In genomic region chr12:1791104-1791927, GRCh38 we compare ENCODE assay signal across 8 cellular contexts. TPM values are rescaled to one million over a fixed set of nuclear protein-coding genes. Genes with fewer than 3 reads are reported as not detected.
A peak's percentile ranks its signal among the peaks of the same experiment; 100 is the strongest.
DNase-seq lines count a peak whose midpoint lies in the region; ATAC-seq, FAIRE-seq and TF ChIP-seq lines count a peak whose summit lies in the region.

No MANE protein-coding gene starts in this region.

- H3K4me2 ChIP-seq in KMS-11 (no peak overlapping the region), trophoblast cell (ENCODE audit: low read length) (no peak overlapping the region)

- H2AK5ac ChIP-seq in trophoblast cell (ENCODE audit: low read length), result no peak overlapping the region

- no peak overlapping the region for H2BK12ac ChIP-seq in trophoblast cell (ENCODE audit: low read length)

- H3K27me3 ChIP-seq in KMS-11 (ENCODE audit: insufficient read depth, low read depth), result no peaks in the 10 kb centered on the region
- H3K27me3 ChIP-seq in trophoblast cell (ENCODE audit: insufficient read depth, low read length), result no peaks in the 10 kb centered on the region

- H3K4me1 ChIP-seq in KMS-11 (ENCODE audit: low read depth, poor library complexity, severe bottlenecking), result peaks cover 24% of the 10 kb centered on the region
- peaks cover 2% of the 10 kb centered on the region in 2 experiments for H3K4me1 ChIP-seq in trophoblast cell (ENCODE audit: control insufficient read depth in 1 of 2, insufficient read depth in 2 of 2, low read length in 2 of 2)

- no peak overlapping the region for H4K8ac ChIP-seq in trophoblast cell (ENCODE audit: low read depth, low read length)

- no peaks in the 10 kb centered on the region for H3K9me3 ChIP-seq in trophoblast cell (ENCODE audit: insufficient read depth, low read depth, low read length)

- no peak for ATAC-seq in HG03039 (IDR thresholded peaks at IDR 0.05; ENCODE audit: unreplicated experiment)
- no peak for ATAC-seq in HG03520 (IDR thresholded peaks at IDR 0.05; ENCODE audit: unreplicated experiment)

- no peak overlapping the region for H2BK5ac ChIP-seq in trophoblast cell (ENCODE audit: low read depth, low read length, poor library complexity)

- no peak overlapping the region for H3K9ac ChIP-seq in KMS-11
- no peak overlapping the region for H3K9ac ChIP-seq in trophoblast cell (ENCODE audit: low read length)

- no peak overlapping the region for H2AFZ ChIP-seq in KMS-11 (ENCODE audit: low read depth)
- no peak overlapping the region for H2AFZ ChIP-seq in trophoblast cell (ENCODE audit: insufficient read depth, low read length, poor library complexity)

- H3K4ac ChIP-seq in trophoblast cell (ENCODE audit: low read depth, low read length), result no peak overlapping the region

- no peak overlapping the region for H3K18ac ChIP-seq in trophoblast cell (ENCODE audit: low read length)

- H3K27ac ChIP-seq in KMS-11, result no peak overlapping the region
- no peak overlapping the region for H3K27ac ChIP-seq in trophoblast cell (ENCODE audit: low read depth, low read length)

- no peak overlapping the region for H3K23ac ChIP-seq in trophoblast cell (ENCODE audit: low read length)

- H3K36me3 ChIP-seq in KMS-11 (ENCODE audit: insufficient read depth), result no peaks in the 10 kb centered on the region
- H3K36me3 ChIP-seq in trophoblast cell (ENCODE audit: control insufficient read depth in 1 of 2, insufficient read depth in 2 of 2, low read length in 2 of 2), result peaks cover 3 to 13% of the 10 kb centered on the region in 2 experiments

- H3K4me3 ChIP-seq in KMS-11 (IDR thresholded peaks at IDR 0.05; ENCODE audit: insufficient read depth, low read depth, low read length) (no peak overlapping the region), trophoblast cell (ENCODE audit: low read depth, low read length) (no peak overlapping the region)

- H3K14ac ChIP-seq in trophoblast cell (ENCODE audit: low read length), result no peak overlapping the region

- no peaks in the 10 kb centered on the region for H4K20me1 ChIP-seq in KMS-11 (ENCODE audit: insufficient read depth)

- peak; percentile 81 for TF ChIP-seq CTCF in KMS-11 (conservative IDR thresholded peaks at IDR 0.05; ENCODE audit: low read depth, low read length)

- H3K79me2 ChIP-seq in KMS-11 (ENCODE audit: insufficient read depth, low read depth) (peaks cover 5% of the 10 kb centered on the region), trophoblast cell (ENCODE audit: control insufficient read depth, insufficient read depth, low read length, poor library complexity) (no peaks in the 10 kb centered on the region)

- no peak overlapping the region for H4K12ac ChIP-seq in trophoblast cell (ENCODE audit: low read depth, low read length)

- no peak overlapping the region for H4K91ac ChIP-seq in trophoblast cell (ENCODE audit: low read depth, low read length)

- H3K79me1 ChIP-seq in trophoblast cell (ENCODE audit: low read length), result no peaks in the 10 kb centered on the region

- peak; percentile 71 for DNase-seq in D341Med (ENCODE audit: low spot score)
- peak; percentile 54 for DNase-seq in RPMI7951 (ENCODE audit: low read depth)
- DNase-seq in activated naive CD4-positive, alpha-beta T cell treated with Interleukin-2 at 50 U/mL for 16 hours, result peak; percentile 67
- peak in 1 of 2 donors; percentile 67 for DNase-seq in frontal cortex (ENCODE audit: low spot score in 2 of 2)
- DNase-seq in trophoblast cell, result peak; percentile 63 to 83

- no peak overlapping the region for H2BK120ac ChIP-seq in trophoblast cell (ENCODE audit: insufficient read depth, low read length, poor library complexity)

- FAIRE-seq in frontal cortex (lab: Jason Lieb, UNC), result peak; percentile 94

- WGBS in trophoblast cell (ENCODE audit: extremely low coverage, insufficient coverage, insufficient read length), result no CpG with 5 or more reads among the region's 10 CpGs

RNA-seq across cellular contexts. Expression of gene LRTM2, which starts 29.0 kb away (rescaled TPM):
- not detected in 2 replicates for total RNA-seq in RPMI7951 (2014; rRNA removed; shearing (Covaris generic))
- 1.6 TPM for total RNA-seq in frontal cortex
- 0.04 and 0.07 TPM in 2 replicates for polyA plus RNA-seq in trophoblast cell (2013)
